ENCODE assay signal across 8 cellular contexts in the genomic region with DNA sequence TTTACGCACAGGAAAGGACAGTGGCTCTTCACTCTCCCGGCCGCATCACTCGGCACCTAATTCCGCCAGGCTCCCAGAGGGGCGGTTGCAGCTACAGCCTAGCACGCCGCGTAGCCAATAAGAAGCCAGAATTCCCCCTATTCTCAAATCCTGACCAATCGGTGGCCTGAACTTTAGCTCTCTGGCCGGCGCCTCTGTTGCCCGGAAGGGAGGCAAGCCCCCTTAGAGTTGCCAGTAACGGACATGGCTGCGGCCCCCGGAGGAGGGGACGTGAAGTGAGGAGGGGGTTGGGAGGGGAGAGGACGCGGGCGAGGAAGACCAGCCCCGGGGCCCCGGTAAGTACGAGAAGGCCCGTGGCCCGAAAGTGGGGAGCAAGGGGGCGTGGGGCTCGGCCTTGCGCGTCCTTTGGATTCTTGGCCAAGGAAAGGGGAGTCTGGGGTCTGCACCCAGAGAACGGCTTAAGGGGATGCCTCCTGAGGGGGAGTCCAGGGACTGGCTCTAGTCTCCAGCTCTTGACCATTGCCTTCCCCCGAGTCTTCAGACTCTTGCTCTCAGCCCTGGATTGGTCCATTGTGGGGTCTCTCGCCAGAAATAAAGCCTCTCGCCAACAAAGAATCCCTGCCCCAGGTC. TPM values are rescaled to one million over a fixed set of nuclear protein-coding genes. Genes with fewer than 3 reads are reported as not detected.
A peak's percentile ranks its signal among the peaks of the same experiment; 100 is the strongest.
DNase-seq lines count a peak whose midpoint lies in the region; ATAC-seq, FAIRE-seq and TF ChIP-seq lines count a peak whose summit lies in the region.

Gene TMEM94, plus strand, starts transcription at position 219 of the 630 bp plus-strand sequence. CDS start 15,271 bp downstream, outside the sequence.

- FAIRE-seq in kidney (lab: Jason Lieb, UNC) = peak; percentile 85

- TF ChIP-seq CTCF in AG10803 (conservative IDR thresholded peaks at IDR 0.05; ENCODE audit: low read length) (no peak), kidney (IDR thresholded peaks at IDR 0.05; ENCODE audit: borderline replicate concordance, extremely low read depth, insufficient read depth) (no peak)

- intact Hi-C loops in kidney (cut with DNase I) = no loop called here

- peak within 1 kb of the TSS; percentile 69 to 82 for H3K27ac ChIP-seq in kidney (ENCODE audit: low read depth in 2 of 2, low read length in 2 of 2)

- DNase-seq in AG10803 (ENCODE audit: low read depth) (peak; percentile 97), NCI-H510A (lab: John Stamatoyannopoulos, UW) (peak; percentile 96), cerebellum (ENCODE audit: low spot score) (peak; percentile 95), kidney (peak; percentile 98)
- peak; percentile 87 for DNase-seq in activated CD4-positive, alpha-beta T cell treated with anti-CD3 and anti-CD28 coated beads for 1 hour
- peak; percentile 94 for DNase-seq in stimulated activated CD4-positive, alpha-beta T cell treated with anti-CD3 and anti-CD28 coated beads, Interleukin-15, amount 100 ng/mL, for 24 hours

- H3K9ac ChIP-seq in kidney (ENCODE audit: low read length in 2 of 2) = peak within 1 kb of the TSS; percentile 91 to 94

- peaks cover 21 to 23% of the 10 kb centered on the region in 2 donors for H3K4me1 ChIP-seq in kidney (ENCODE audit: control insufficient read depth in 1 of 2, insufficient read depth in 1 of 2, low read depth in 1 of 2, low read length in 2 of 2)

- H3K4me3 ChIP-seq in AG10803 (ENCODE audit: low read length) (peak within 1 kb of the TSS; percentile 95), kidney (ENCODE audit: low read length in 2 of 2) (peak within 1 kb of the TSS; percentile 78 to 89)

- no peaks in the 10 kb centered on the region for H3K9me3 ChIP-seq in kidney (ENCODE audit: control insufficient read depth in 1 of 2, low read length in 2 of 2)

- no peaks in the 10 kb centered on the region for H3K36me3 ChIP-seq in kidney (ENCODE audit: control insufficient read depth in 1 of 2, insufficient read depth in 2 of 2, low read length in 2 of 2)

- ATAC-seq in GM19043 (IDR thresholded peaks at IDR 0.05; ENCODE audit: low read depth, unreplicated experiment) = peak; percentile 94
- ATAC-seq in HG03378 (IDR thresholded peaks at IDR 0.05; ENCODE audit: unreplicated experiment) = peak; percentile 89

RNA-seq across cellular contexts. Expression of gene TMEM94, which starts in this region (rescaled TPM):
- total RNA-seq in cerebellum (37.9 TPM), kidney (82.6 TPM)
- 49.6 TPM for polyA plus RNA-seq in kidney (ENCODE audit: insufficient read depth, low read depth, low replicate concordance)

Comparison
In these comparisons a context has a peak if more than half of its experiments do, and no peak if none do; other contexts are left out.
1. Peak in every context shown above with its lines: DNase-seq, ATAC-seq, H3K4me3 ChIP-seq and H3K27ac ChIP-seq.